In the genomic region with DNA sequence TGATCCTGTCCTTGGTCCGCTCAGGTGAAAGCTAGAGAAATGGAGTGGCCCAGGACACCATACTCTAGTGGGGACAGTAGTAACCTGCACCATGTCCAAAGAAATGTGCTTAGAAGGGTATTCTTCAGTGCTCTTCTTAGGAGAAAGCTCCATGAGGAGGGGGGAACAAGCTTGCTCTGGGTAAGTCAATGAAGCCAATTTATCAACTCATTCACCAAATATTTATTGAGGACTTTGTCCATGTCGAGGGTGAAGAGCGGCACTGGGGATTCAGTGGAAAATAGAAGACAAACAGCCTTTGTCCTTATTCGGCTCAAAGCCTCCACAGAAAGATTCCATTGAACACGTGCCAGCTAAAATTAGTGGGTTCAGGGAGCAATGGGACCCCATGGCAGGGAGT, we compare ENCODE assay signal across 22 cellular contexts.
DNase-seq lines count a peak whose midpoint lies in the region; ATAC-seq and TF ChIP-seq lines count a peak whose summit lies in the region.
"Had no signal": no experiment of that assay in that cellular context is flagged by ENCODE, and none has a peak within 500 bp of the region (broad histone marks: within the 10 kb centered on the region; RNA-seq: fewer than 3 reads in every experiment).

No MANE protein-coding gene starts in this region.

- no peak overlapping the region for H2BK5ac ChIP-seq in neuronal stem cell (ENCODE audit: low read length)

- TF ChIP-seq CTCF in WTC11 (IDR thresholded peaks at IDR 0.05): no peak

- H3K4ac ChIP-seq in neuronal stem cell (ENCODE audit: low read length): no peak overlapping the region

- peak overlapping the region; percentile 20 for H3K18ac ChIP-seq in neuronal stem cell (ENCODE audit: low read length)

- no peak overlapping the region for H2AK5ac ChIP-seq in neuronal stem cell (ENCODE audit: low read depth, low read length)

- no peak overlapping the region for H4K8ac ChIP-seq in neuronal stem cell (ENCODE audit: low read depth, low read length)

- no peak overlapping the region for H3K27ac ChIP-seq in neuronal stem cell (replicated peaks; ENCODE audit: low read length)
- H3K27ac ChIP-seq: C4-2B, SK-N-MC had no signal

- H3K4me2 ChIP-seq in neuronal stem cell (ENCODE audit: insufficient read depth, low read length, poor library complexity, severe bottlenecking): no peak overlapping the region

- H3K36me3 Mint-ChIP-seq in WTC11: peaks cover 10% of the 10 kb centered on the region

- no peak for ATAC-seq in WTC11
- ATAC-seq: CD8-positive, alpha-beta T cell had no signal

- H2AFZ ChIP-seq in neuronal stem cell (ENCODE audit: low read length): no peak overlapping the region

- peaks cover 0 to 14% of the 10 kb centered on the region in 2 donors for H3K4me1 ChIP-seq in neuronal stem cell (ENCODE audit: control insufficient read depth in 2 of 2, insufficient read depth in 1 of 2, low read depth in 1 of 2, low read length in 2 of 2)
- no peaks in the 10 kb centered on the region for H3K4me1 ChIP-seq in HAP-1
- H3K4me1 ChIP-seq: Caco-2 had no signal

- peak; percentile 63 for DNase-seq in globus pallidus (ENCODE audit: low spot score)
- DNase-seq in medulla oblongata (ENCODE audit: extremely low spot score): peak; percentile 38
- DNase-seq in neuronal stem cell (ENCODE audit: low spot score): no peak
- peak; percentile 51 for DNase-seq in superior temporal gyrus (ENCODE audit: extremely low spot score)
- DNase-seq in HAP-1 (ENCODE audit: low spot score in 2 of 2): no peak
- no peak for DNase-seq in WTC11 (ENCODE audit: low spot score)
- no peak for DNase-seq in HCEC 1CT
- DNase-seq: Caco-2; CD8-positive, alpha-beta T cell; H7; HFFc6; IMR-90; KG1; MG63; NCI-H2029; NCI-H226; NCI-H510A; NCI-H69; SIG-M5 had no signal

- H3K27me3 Mint-ChIP-seq in WTC11 (ENCODE audit: low read depth): no peaks in the 10 kb centered on the region; the same call in 1 of the 2 replicates
- H3K27me3 Mint-ChIP-seq: B cell had no signal

- no CpG with 5 or more reads among the region's 5 CpGs for WGBS in neuronal stem cell (ENCODE audit: extremely low coverage in 2 of 2, insufficient read length in 2 of 2, insufficient replicate concordance in 1 of 2), 2 donors

- POLR2A ChIA-PET in WTC11 (lab: Charles Lee): no interaction called here

- H3K9me3 Mint-ChIP-seq in WTC11: peaks cover 26% of the 10 kb centered on the region

- no peak overlapping the region for H3K14ac ChIP-seq in neuronal stem cell (ENCODE audit: low read length)

- in situ Hi-C loops in HAP-1 (cut with MboI; ENCODE audit: low sequenced_read_pairs): no loop called here

- H3K9me3 ChIP-seq in neuronal stem cell (replicated peaks in 1 of 2; ENCODE audit: control insufficient read depth in 2 of 2, insufficient read depth in 1 of 2, low read depth in 1 of 2, low read length in 2 of 2) (peaks cover 0 to 2% of the 10 kb centered on the region in 2 donors), HAP-1 (no peaks in the 10 kb centered on the region)
- H3K9me3 ChIP-seq: Caco-2, MG63 had no signal

- H2BK12ac ChIP-seq in neuronal stem cell (ENCODE audit: low read length): no peak overlapping the region

- H3K27ac Mint-ChIP-seq in WTC11: no peak overlapping the region
- H3K27ac Mint-ChIP-seq: B cell; CD8-positive, alpha-beta T cell; HFFc6 had no signal

- H3K4me1 Mint-ChIP-seq in WTC11: no peaks in the 10 kb centered on the region
- H3K4me1 Mint-ChIP-seq: B cell had no signal

- H3K36me3 ChIP-seq in neuronal stem cell (replicated peaks in 1 of 2; ENCODE audit: control insufficient read depth in 2 of 2, insufficient read depth in 2 of 2, low read length in 2 of 2) (no peaks in the 10 kb centered on the region), HAP-1 (replicated peaks) (no peaks in the 10 kb centered on the region)
- H3K36me3 ChIP-seq: MG63 had no signal

- no peak overlapping the region for H2BK120ac ChIP-seq in neuronal stem cell (ENCODE audit: low read depth, low read length)

- H3K27me3 ChIP-seq in neuronal stem cell (ENCODE audit: control insufficient read depth in 3 of 3, insufficient read depth in 3 of 3, low read depth in 1 of 3, low read length in 3 of 3) (no peaks in the 10 kb centered on the region), HAP-1 (ENCODE audit: low read depth) (no peaks in the 10 kb centered on the region)
- H3K27me3 ChIP-seq: MG63 had no signal

- no peaks in the 10 kb centered on the region for H3K79me1 ChIP-seq in neuronal stem cell (ENCODE audit: low read depth, low read length)

- H2BK15ac ChIP-seq in neuronal stem cell (ENCODE audit: low read length): no peak overlapping the region

- no peak overlapping the region for H4K91ac ChIP-seq in neuronal stem cell (ENCODE audit: low read depth, low read length, poor library complexity)

- CTCF ChIA-PET in WTC11 (lab: Charles Lee): no interaction called here

- H3K9ac ChIP-seq in neuronal stem cell (ENCODE audit: low read depth, low read length, poor library complexity): no peak overlapping the region

- no peak overlapping the region for H3K23ac ChIP-seq in neuronal stem cell (ENCODE audit: low read depth, low read length, poor library complexity)

- H3K4me3 ChIP-seq in neuronal stem cell (ENCODE audit: low read length in 2 of 2) (no peak overlapping the region), HAP-1 (no peak overlapping the region)
- H3K4me3 ChIP-seq: MG63, SK-N-MC had no signal

- H3K4me3 Mint-ChIP-seq in WTC11: no peak overlapping the region
- H3K4me3 Mint-ChIP-seq: B cell; CD8-positive, alpha-beta T cell; HFFc6 had no signal

TF ChIP-seq in WTC11, 78 proteins besides CTCF, POLR2A, EP300 and RAD21 (continues in another document):
- TF ChIP-seq NFATC4 (CRISPR knock-in tag; IDR thresholded peaks at IDR 0.05) (no peak), JUN (CRISPR knock-in tag; IDR thresholded peaks at IDR 0.05) (no peak), ZNF416 (CRISPR knock-in tag; IDR thresholded peaks at IDR 0.05) (no peak), KAT7 (CRISPR knock-in tag; IDR thresholded peaks at IDR 0.05; ENCODE audit: borderline replicate concordance) (no peak), IRF2 (CRISPR knock-in tag; IDR thresholded peaks at IDR 0.05; ENCODE audit: borderline replicate concordance, low read depth) (no peak), MAX (CRISPR knock-in tag; IDR thresholded peaks at IDR 0.05) (no peak), NR1H2 (CRISPR knock-in tag; IDR thresholded peaks at IDR 0.05) (no peak), STAT6 (CRISPR knock-in tag; conservative IDR thresholded peaks at IDR 0.05; ENCODE audit: low read depth) (no peak), GRHL2 (CRISPR knock-in tag; IDR thresholded peaks at IDR 0.05; ENCODE audit: insufficient replicate concordance, severe bottlenecking) (no peak), NFE2L1 (CRISPR knock-in tag; IDR thresholded peaks at IDR 0.05) (no peak), RELA (CRISPR knock-in tag; IDR thresholded peaks at IDR 0.05; ENCODE audit: borderline replicate concordance) (no peak), ETV6 (CRISPR knock-in tag; IDR thresholded peaks at IDR 0.05) (no peak), ZBTB21 (CRISPR knock-in tag; IDR thresholded peaks at IDR 0.05; ENCODE audit: borderline replicate concordance) (no peak), TCF7 (CRISPR knock-in tag; IDR thresholded peaks at IDR 0.05; ENCODE audit: low read depth) (no peak), NR2C2 (CRISPR knock-in tag; IDR thresholded peaks at IDR 0.05) (no peak)
- TF ChIP-seq, protein P1, sequence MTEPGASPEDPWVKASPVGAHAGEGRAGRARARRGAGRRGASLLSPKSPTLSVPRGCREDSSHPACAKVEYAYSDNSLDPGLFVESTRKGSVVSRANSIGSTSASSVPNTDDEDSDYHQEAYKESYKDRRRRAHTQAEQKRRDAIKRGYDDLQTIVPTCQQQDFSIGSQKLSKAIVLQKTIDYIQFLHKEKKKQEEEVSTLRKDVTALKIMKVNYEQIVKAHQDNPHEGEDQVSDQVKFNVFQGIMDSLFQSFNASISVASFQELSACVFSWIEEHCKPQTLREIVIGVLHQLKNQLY (CRISPR knock-in tag; IDR thresholded peaks at IDR 0.05): no peak
- TF ChIP-seq, protein P2, sequence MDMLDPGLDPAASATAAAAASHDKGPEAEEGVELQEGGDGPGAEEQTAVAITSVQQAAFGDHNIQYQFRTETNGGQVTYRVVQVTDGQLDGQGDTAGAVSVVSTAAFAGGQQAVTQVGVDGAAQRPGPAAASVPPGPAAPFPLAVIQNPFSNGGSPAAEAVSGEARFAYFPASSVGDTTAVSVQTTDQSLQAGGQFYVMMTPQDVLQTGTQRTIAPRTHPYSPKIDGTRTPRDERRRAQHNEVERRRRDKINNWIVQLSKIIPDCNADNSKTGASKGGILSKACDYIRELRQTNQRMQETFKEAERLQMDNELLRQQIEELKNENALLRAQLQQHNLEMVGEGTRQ (CRISPR knock-in tag; IDR thresholded peaks at IDR 0.05): no peak

Comparison
In these comparisons a context has a peak if more than half of its experiments do, and no peak if none do; other contexts are left out.
1. DNase-seq: peak in globus pallidus (single experiment), medulla oblongata (single experiment) and superior temporal gyrus (single experiment); none in neuronal stem cell (single experiment), HAP-1 (0 of 2), WTC11 (single experiment) and HCEC 1CT (single experiment).